Comparison of ENCODE assay signal across 25 cellular contexts in genomic region chr1:13802782-13803545, GRCh38.
DNase-seq lines count a peak whose midpoint lies in the region; ATAC-seq and TF ChIP-seq lines count a peak whose summit lies in the region.
"Had no signal": no experiment of that assay in that cellular context is flagged by ENCODE, and none has a peak within 500 bp of the region (broad histone marks: within the 10 kb centered on the region; RNA-seq: fewer than 3 reads in every experiment).

No MANE protein-coding gene starts in this region.

- no peak overlapping the region for H3K27ac ChIP-seq in endodermal cell (ENCODE audit: low read depth, low read length)
- H3K27ac ChIP-seq: A549 had no signal

- no peak for DNase-seq in activated naive CD4-positive, alpha-beta T cell treated with anti-CD3 and anti-CD28 coated beads, Interleukin-2, amount 50 U/mL, for 72 hours (ENCODE audit: low spot score in 2 of 2)
- DNase-seq in activated naive CD4-positive, alpha-beta T cell treated with anti-CD3 and anti-CD28 coated beads for 36 hours: no peak
- peak in 1 of 10 donors; percentile 59 for DNase-seq in naive thymus-derived CD8-positive, alpha-beta T cell
- DNase-seq in stimulated activated naive B cell treated with anti-CD40 and anti-IgM and Interleukin-4, amounts not matched to agents 10 μg/mL and 1 μg/mL and 100 μg/mL, for 72 hours: no peak
- DNase-seq in GM19240 (ENCODE audit: insufficient read length, low spot score): no peak
- no peak for DNase-seq in NCI-H146 treated with DMSO at 0.1 percent for 48 hours (lab: John Stamatoyannopoulos, UW; ENCODE audit: unreplicated experiment)
- DNase-seq in endodermal cell: no peak
- DNase-seq: BE2C; Calu3; CD4-positive, CD25-positive, alpha-beta regulatory T cell; DMS153; IMR-90; NCI-H1105; NCI-H1694; NCI-H2081; NCI-H2171; NCI-H345; NCI-H524; NCI-H774; NK-92 treated with Interleukin-12 subunit alpha and Interleukin-12 subunit beta, amount 100 ng/mL, for 24 hours had no signal

- WGBS in endodermal cell (ENCODE audit: insufficient coverage in 1 of 2, insufficient read length in 1 of 2), 2 experiments: 92 to 97% methylated on average over 13 to 19 of the region's 19 CpGs

- CTCF ChIA-PET in activated naive CD4-positive, alpha-beta T cell treated with anti-CD3 and anti-CD28 coated beads for 36 hours (lab: Charles Lee): no interaction called here

- peaks cover 10% of the 10 kb centered on the region for H3K4me1 Mint-ChIP-seq in activated naive CD4-positive, alpha-beta T cell treated with anti-CD3 and anti-CD28 coated beads for 36 hours (ENCODE audit: low read depth)
- peaks cover 30% of the 10 kb centered on the region for H3K4me1 Mint-ChIP-seq in activated T-helper 17 cell treated with anti-CD3 and anti-CD28 coated beads, Interleukin-2, amount 50 U/mL, for 72 hours
- peaks cover 27 to 65% (median 40%) of the 10 kb centered on the region in 4 donors for H3K4me1 Mint-ChIP-seq in naive thymus-derived CD8-positive, alpha-beta T cell
- peaks cover 40 to 42% of the 10 kb centered on the region in 2 donors for H3K4me1 Mint-ChIP-seq in stimulated activated naive B cell treated with anti-CD40 and anti-IgM and Interleukin-4, amounts not matched to agents 10 μg/mL and 1 μg/mL and 100 μg/mL, for 72 hours
- peaks cover 12% of the 10 kb centered on the region for H3K4me1 Mint-ChIP-seq in endodermal cell

- TF ChIP-seq CTCF in endodermal cell (conservative IDR thresholded peaks at IDR 0.05): no peak

- no peak for ATAC-seq in activated naive CD4-positive, alpha-beta T cell treated with anti-CD3 and anti-CD28 coated beads, Interleukin-2, amount 50 U/mL, for 72 hours
- no peak for ATAC-seq in activated T-helper 17 cell treated with anti-CD3 and anti-CD28 coated beads, Interleukin-2, amount 50 U/mL, for 72 hours (replicated peaks)
- ATAC-seq in naive thymus-derived CD8-positive, alpha-beta T cell: no peak
- ATAC-seq in stimulated activated naive B cell treated with anti-CD40 and anti-IgM and Interleukin-4, amounts not matched to agents 10 μg/mL and 1 μg/mL and 100 μg/mL, for 72 hours (replicated peaks): no peak
- ATAC-seq: A549, GM23338, Panc1 had no signal

- intact Hi-C loops in activated naive CD4-positive, alpha-beta T cell treated with anti-CD3 and anti-CD28 coated beads for 36 hours (cut with micrococcal nuclease): no loop called here

- no peaks in the 10 kb centered on the region for H3K36me3 ChIP-seq in endodermal cell (ENCODE audit: control insufficient read depth, insufficient read depth, low read length)
- H3K36me3 ChIP-seq: BE2C, HAP-1 had no signal

- no peak overlapping the region for H3K4me3 Mint-ChIP-seq in activated naive CD4-positive, alpha-beta T cell treated with anti-CD3 and anti-CD28 coated beads for 36 hours
- no peak overlapping the region for H3K4me3 Mint-ChIP-seq in activated T-helper 17 cell treated with anti-CD3 and anti-CD28 coated beads, Interleukin-2, amount 50 U/mL, for 72 hours
- no peak overlapping the region for H3K4me3 Mint-ChIP-seq in naive thymus-derived CD8-positive, alpha-beta T cell
- no peak overlapping the region for H3K4me3 Mint-ChIP-seq in stimulated activated naive B cell treated with anti-CD40 and anti-IgM and Interleukin-4, amounts not matched to agents 10 μg/mL and 1 μg/mL and 100 μg/mL, for 72 hours
- H3K4me3 Mint-ChIP-seq in endodermal cell: no peak overlapping the region
- H3K4me3 Mint-ChIP-seq: CD4-positive, CD25-positive, alpha-beta regulatory T cell; GM23338 had no signal

- H3K9ac ChIP-seq in endodermal cell (ENCODE audit: extremely low read depth, low read length, poor library complexity, severe bottlenecking): no peak overlapping the region

- H3K27me3 ChIP-seq in endodermal cell (ENCODE audit: control insufficient read depth, insufficient read depth, low read length, poor library complexity, severe bottlenecking): no peaks in the 10 kb centered on the region
- H3K27me3 ChIP-seq: BE2C had no signal

- no peaks in the 10 kb centered on the region for H3K36me3 Mint-ChIP-seq in activated naive CD4-positive, alpha-beta T cell treated with anti-CD3 and anti-CD28 coated beads, Interleukin-2, amount 50 U/mL, for 72 hours
- H3K36me3 Mint-ChIP-seq in activated naive CD4-positive, alpha-beta T cell treated with anti-CD3 and anti-CD28 coated beads for 36 hours (ENCODE audit: low read depth): peaks cover under 1% of the 10 kb centered on the region
- no peaks in the 10 kb centered on the region for H3K36me3 Mint-ChIP-seq in activated T-helper 17 cell treated with anti-CD3 and anti-CD28 coated beads, Interleukin-2, amount 50 U/mL, for 72 hours (ENCODE audit: low read depth)
- H3K36me3 Mint-ChIP-seq in naive thymus-derived CD8-positive, alpha-beta T cell: peaks cover 0 to 16% (median 0%) of the 10 kb centered on the region in 3 donors
- H3K36me3 Mint-ChIP-seq in stimulated activated naive B cell treated with anti-CD40 and anti-IgM and Interleukin-4, amounts not matched to agents 10 μg/mL and 1 μg/mL and 100 μg/mL, for 72 hours: peaks cover 30 to 52% of the 10 kb centered on the region in 2 donors
- H3K36me3 Mint-ChIP-seq in endodermal cell (ENCODE audit: low read depth): no peaks in the 10 kb centered on the region

- no peaks in the 10 kb centered on the region for H3K27me3 Mint-ChIP-seq in activated naive CD4-positive, alpha-beta T cell treated with anti-CD3 and anti-CD28 coated beads for 36 hours (ENCODE audit: low read depth)
- no peaks in the 10 kb centered on the region for H3K27me3 Mint-ChIP-seq in activated T-helper 17 cell treated with anti-CD3 and anti-CD28 coated beads, Interleukin-2, amount 50 U/mL, for 72 hours
- H3K27me3 Mint-ChIP-seq in naive thymus-derived CD8-positive, alpha-beta T cell: no peaks in the 10 kb centered on the region
- H3K27me3 Mint-ChIP-seq in stimulated activated naive B cell treated with anti-CD40 and anti-IgM and Interleukin-4, amounts not matched to agents 10 μg/mL and 1 μg/mL and 100 μg/mL, for 72 hours: no peaks in the 10 kb centered on the region
- peaks cover 5% of the 10 kb centered on the region for H3K27me3 Mint-ChIP-seq in endodermal cell (ENCODE audit: insufficient read depth)
- H3K27me3 Mint-ChIP-seq: CD4-positive, CD25-positive, alpha-beta regulatory T cell had no signal

- H3K4me3 ChIP-seq in endodermal cell (ENCODE audit: low read length): no peak overlapping the region
- H3K4me3 ChIP-seq: A549, GM23338, HAP-1 had no signal

- H3K9me3 ChIP-seq in endodermal cell (ENCODE audit: control insufficient read depth, low read length): no peaks in the 10 kb centered on the region
- H3K9me3 ChIP-seq: A549, BE2C, HAP-1 had no signal

- H3K27ac Mint-ChIP-seq in activated naive CD4-positive, alpha-beta T cell treated with anti-CD3 and anti-CD28 coated beads, Interleukin-2, amount 50 U/mL, for 72 hours: peak overlapping the region; percentile 73 to 74
- no peak overlapping the region for H3K27ac Mint-ChIP-seq in activated naive CD4-positive, alpha-beta T cell treated with anti-CD3 and anti-CD28 coated beads for 36 hours
- peak overlapping the region; percentile 51 for H3K27ac Mint-ChIP-seq in activated T-helper 17 cell treated with anti-CD3 and anti-CD28 coated beads, Interleukin-2, amount 50 U/mL, for 72 hours
- H3K27ac Mint-ChIP-seq in naive thymus-derived CD8-positive, alpha-beta T cell: peak overlapping the region in 6 of 10 donors; percentile 33 to 73 (median 62)
- H3K27ac Mint-ChIP-seq in stimulated activated naive B cell treated with anti-CD40 and anti-IgM and Interleukin-4, amounts not matched to agents 10 μg/mL and 1 μg/mL and 100 μg/mL, for 72 hours: peak overlapping the region; percentile 44
- H3K27ac Mint-ChIP-seq in endodermal cell: no peak overlapping the region
- H3K27ac Mint-ChIP-seq: GM23338 had no signal

- POLR2A ChIA-PET in naive thymus-derived CD8-positive, alpha-beta T cell (lab: Charles Lee): no interaction called here

- H3K4me1 ChIP-seq in endodermal cell (ENCODE audit: control insufficient read depth, insufficient read depth, low read length): no peaks in the 10 kb centered on the region
- H3K4me1 ChIP-seq: A549, BE2C, HAP-1 had no signal

- H3K9me3 Mint-ChIP-seq in activated naive CD4-positive, alpha-beta T cell treated with anti-CD3 and anti-CD28 coated beads, Interleukin-2, amount 50 U/mL, for 72 hours: no peaks in the 10 kb centered on the region
- H3K9me3 Mint-ChIP-seq in activated naive CD4-positive, alpha-beta T cell treated with anti-CD3 and anti-CD28 coated beads for 36 hours: no peaks in the 10 kb centered on the region
- no peaks in the 10 kb centered on the region for H3K9me3 Mint-ChIP-seq in activated T-helper 17 cell treated with anti-CD3 and anti-CD28 coated beads, Interleukin-2, amount 50 U/mL, for 72 hours
- H3K9me3 Mint-ChIP-seq in naive thymus-derived CD8-positive, alpha-beta T cell: no peaks in the 10 kb centered on the region
- no peaks in the 10 kb centered on the region for H3K9me3 Mint-ChIP-seq in stimulated activated naive B cell treated with anti-CD40 and anti-IgM and Interleukin-4, amounts not matched to agents 10 μg/mL and 1 μg/mL and 100 μg/mL, for 72 hours
- no peaks in the 10 kb centered on the region for H3K9me3 Mint-ChIP-seq in endodermal cell
- H3K9me3 Mint-ChIP-seq: CD4-positive, CD25-positive, alpha-beta regulatory T cell had no signal

Comparison
In these comparisons a context has a peak if more than half of its experiments do, and no peak if none do; other contexts are left out.
1. H3K27ac Mint-ChIP-seq: peak in activated naive CD4-positive, alpha-beta T cell treated with anti-CD3 and anti-CD28 coated beads, Interleukin-2, amount 50 U/mL, for 72 hours (2 of 2), activated T-helper 17 cell treated with anti-CD3 and anti-CD28 coated beads, Interleukin-2, amount 50 U/mL, for 72 hours (single experiment), naive thymus-derived CD8-positive, alpha-beta T cell (6 of 10) and stimulated activated naive B cell treated with anti-CD40 and anti-IgM and Interleukin-4, amounts not matched to agents 10 μg/mL and 1 μg/mL and 100 μg/mL, for 72 hours (single experiment); none in activated naive CD4-positive, alpha-beta T cell treated with anti-CD3 and anti-CD28 coated beads for 36 hours (single experiment) and endodermal cell (single experiment).